ENCODE assay signal across 26 cellular contexts in the genomic region with DNA sequence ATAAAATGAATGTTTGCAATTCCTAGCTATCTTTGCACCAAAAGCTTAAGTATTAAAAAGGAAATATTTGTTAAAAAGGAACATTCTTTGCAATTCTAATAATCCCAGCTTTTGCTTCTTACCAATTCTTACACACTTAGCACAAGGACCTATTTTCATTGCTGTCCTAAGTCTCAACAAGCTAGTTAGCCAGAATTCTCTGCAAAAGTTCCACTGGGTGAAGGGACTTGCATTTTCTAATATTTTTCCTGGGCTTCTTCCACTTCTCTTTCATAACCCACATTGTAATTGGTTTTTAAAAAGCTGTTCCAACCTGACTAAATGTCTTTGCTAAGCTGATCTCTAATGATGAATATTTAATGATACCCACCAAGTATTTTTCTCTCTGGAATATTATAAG.
"Had no signal": no experiment of that assay in that cellular context is flagged by ENCODE, and none has a peak within 500 bp of the region (broad histone marks: within the 10 kb centered on the region; RNA-seq: fewer than 3 reads in every experiment).

No MANE protein-coding gene starts in this region.

- H3K36me3 ChIP-seq: suprapubic skin, thoracic aorta, thyroid gland, transverse colon, upper lobe of left lung, upper lobe of right lung, uterus, vagina had no signal

- H3K4me3 ChIP-seq: stomach, suprapubic skin, testis, thoracic aorta, thyroid gland, tibial artery, tibial nerve, transverse colon, upper lobe of left lung, upper lobe of right lung, uterus, vagina had no signal

- DNase-seq: stimulated activated CD4-positive, alpha-beta T cell treated with anti-CD3 and anti-CD28 coated beads, Interleukin-2, amount 100 ng/mL, for 48 hours; stimulated activated CD4-positive, alpha-beta T cell treated with anti-CD3 and anti-CD28 coated beads, Interleukin-4, amount 100 ng/mL, for 1 hour; stimulated activated CD4-positive, alpha-beta T cell treated with anti-CD3 and anti-CD28 coated beads, Interleukin-4, amount 100 ng/mL, for 24 hours; stimulated activated CD4-positive, alpha-beta T cell treated with anti-CD3 and anti-CD28 coated beads, Interleukin-4, amount 100 ng/mL, for 4 hours; stimulated activated CD8-positive, alpha-beta memory T cell treated with anti-CD3 and anti-CD28 coated beads, Interleukin-4, amount 100 ng/mL, for 48 hours; stimulated activated naive B cell treated with anti-CD40 and anti-IgM and Interleukin-4, amounts not matched to agents 10 μg/mL and 1 μg/mL and 100 μg/mL, for 72 hours; stimulated activated naive CD4-positive, alpha-beta T cell; stimulated activated naive CD4-positive, alpha-beta T cell treated with Interleukin-2 at 50 U/mL for 16 hours; stimulated activated naive CD8-positive, alpha-beta T cell treated with anti-CD3 and anti-CD28 coated beads, Interleukin-15, amount 100 ng/mL, for 72 hours; stimulated activated naive CD8-positive, alpha-beta T cell treated with anti-CD3 and anti-CD28 coated beads, Interleukin-15, Interleukin-2, amounts not matched to agents 100 U/mL and 50 U/mL, for 24 hours; stomach; substantia nigra; testis; thyroid gland; tibial artery; transverse colon; trophoblast cell; upper lobe of left lung; upper lobe of right lung; uterus had no signal

- ATAC-seq: stimulated activated effector memory CD8-positive, alpha-beta T cell treated with anti-CD3 and anti-CD28 coated beads, Interleukin-12 subunit alpha, Interleukin-12 subunit beta, amount 100 ng/mL, for 72 hours; stimulated activated memory B cell treated with anti-CD40 and anti-IgM and Interleukin-4, amounts not matched to agents 10 μg/mL and 1 μg/mL and 100 μg/mL, for 72 hours; stimulated activated naive B cell treated with anti-CD40 and anti-IgM and Interleukin-4, amounts not matched to agents 10 μg/mL and 1 μg/mL and 100 μg/mL, for 72 hours; stimulated activated naive CD8-positive, alpha-beta T cell treated with anti-CD3 and anti-CD28 coated beads, Interleukin-15, amount 100 ng/mL, for 72 hours; stimulated activated naive CD8-positive, alpha-beta T cell treated with anti-CD3 and anti-CD28 coated beads, Interleukin-15, Interleukin-2, amounts not matched to agents 100 U/mL and 50 U/mL, for 24 hours; upper lobe of right lung had no signal

- H3K4me1 ChIP-seq: suprapubic skin, testis, thyroid gland, tibial nerve, transverse colon, upper lobe of left lung, upper lobe of right lung, uterus had no signal

- H3K27me3 ChIP-seq: stomach, suprapubic skin, testis, thyroid gland, tibial artery, tibial nerve, transverse colon, upper lobe of left lung, upper lobe of right lung, uterus, vagina had no signal

- H3K27ac ChIP-seq: stomach, suprapubic skin, testis, thoracic aorta, thyroid gland, tibial artery, tibial nerve, transverse colon, upper lobe of left lung, upper lobe of right lung, uterus, vagina had no signal

- H3K9me3 ChIP-seq: stomach, suprapubic skin, testis, thoracic aorta, thyroid gland, tibial artery, transverse colon, upper lobe of left lung, upper lobe of right lung, vagina had no signal
